In genomic region chr11:56977324-56977723, GRCh38 we compare ENCODE assay signal across 38 cellular contexts. TPM values are rescaled to one million over a fixed set of nuclear protein-coding genes. Genes with fewer than 3 reads are reported as not detected.
"Had no signal": no experiment of that assay in that cellular context is flagged by ENCODE, and none has a peak within 500 bp of the region (broad histone marks: within the 10 kb centered on the region; RNA-seq: fewer than 3 reads in every experiment).

No MANE protein-coding gene starts in this region.

- H3K27me3 ChIP-seq: ascending aorta, cardiac muscle cell had no signal

- H3K36me3 Mint-ChIP-seq: activated CD8-positive, alpha-beta memory T cell treated with anti-CD3 and anti-CD28 coated beads, Interleukin-2, amount 10 ng/mL, durations not matched to agents 7 days and 5 days; activated naive CD4-positive, alpha-beta T cell treated with anti-CD3 and anti-CD28 coated beads, Interleukin-2, amount 10 ng/mL, durations not matched to agents 7 days and 5 days; activated naive CD4-positive, alpha-beta T cell treated with anti-CD3 and anti-CD28 coated beads, Interleukin-2, amount 50 U/mL, for 24 hours; activated naive CD8-positive, alpha-beta T cell; activated naive CD8-positive, alpha-beta T cell treated with anti-CD3 and anti-CD28 coated beads, Interleukin-2, amount 10 ng/mL, durations not matched to agents 7 days and 5 days; brain had no signal

- FAIRE-seq: bronchial epithelial cell, TTC549 had no signal

- H3K9me3 ChIP-seq: ascending aorta had no signal

- H3K4me1 Mint-ChIP-seq: activated B cell treated with CpG ODN at 0.5 μM for 24 hours; activated CD4-positive, alpha-beta memory T cell treated with anti-CD3 and anti-CD28 coated beads, Interleukin-2, amount 10 ng/mL, durations not matched to agents 7 days and 5 days; activated CD4-positive, alpha-beta T cell treated with anti-CD3 and anti-CD28 coated beads for 36 hours; activated CD4-positive, alpha-beta T cell treated with anti-CD3 and anti-CD28 coated beads, Interleukin-2, amount 10 ng/mL, durations not matched to agents 7 days and 5 days; activated CD8-positive, alpha-beta memory T cell treated with anti-CD3 and anti-CD28 coated beads, Interleukin-2, amount 10 ng/mL, durations not matched to agents 7 days and 5 days; activated naive CD4-positive, alpha-beta T cell treated with anti-CD3 and anti-CD28 coated beads, Interleukin-2, amount 10 ng/mL, durations not matched to agents 7 days and 5 days; activated naive CD4-positive, alpha-beta T cell treated with anti-CD3 and anti-CD28 coated beads, Interleukin-2, amount 50 U/mL, for 24 hours; activated naive CD8-positive, alpha-beta T cell treated with anti-CD3 and anti-CD28 coated beads, Interleukin-2, amount 10 ng/mL, durations not matched to agents 7 days and 5 days; activated naive CD8-positive, alpha-beta T cell treated with anti-CD3 and anti-CD28 coated beads, Interleukin-2, amount 50 U/mL, for 24 hours; brain; central memory CD8-positive, alpha-beta T cell had no signal

- H3K36me3 ChIP-seq: ascending aorta, cardiac muscle cell had no signal

- H3K27me3 Mint-ChIP-seq: activated B cell treated with CpG ODN at 0.5 μM for 24 hours; activated CD4-positive, alpha-beta memory T cell treated with anti-CD3 and anti-CD28 coated beads, Interleukin-2, amount 10 ng/mL, durations not matched to agents 7 days and 5 days; activated CD4-positive, alpha-beta T cell treated with anti-CD3 and anti-CD28 coated beads, Interleukin-2, amount 10 ng/mL, durations not matched to agents 7 days and 5 days; activated CD8-positive, alpha-beta memory T cell treated with anti-CD3 and anti-CD28 coated beads, Interleukin-2, amount 10 ng/mL, durations not matched to agents 7 days and 5 days; activated naive CD4-positive, alpha-beta T cell treated with anti-CD3 and anti-CD28 coated beads, Interleukin-2, amount 10 ng/mL, durations not matched to agents 7 days and 5 days; activated naive CD4-positive, alpha-beta T cell treated with anti-CD3 and anti-CD28 coated beads, Interleukin-2, amount 50 U/mL, for 24 hours; activated naive CD8-positive, alpha-beta T cell; activated naive CD8-positive, alpha-beta T cell treated with anti-CD3 and anti-CD28 coated beads, Interleukin-2, amount 10 ng/mL, durations not matched to agents 7 days and 5 days; activated naive CD8-positive, alpha-beta T cell treated with anti-CD3 and anti-CD28 coated beads, Interleukin-2, amount 50 U/mL, for 24 hours; central memory CD8-positive, alpha-beta T cell had no signal

- H3K27ac ChIP-seq: ascending aorta, cardiac muscle cell, VCaP had no signal

- H3K4me3 ChIP-seq: ascending aorta, cardiac muscle cell had no signal

- H3K27ac Mint-ChIP-seq: activated B cell treated with CpG ODN at 0.5 μM for 24 hours; activated CD4-positive, alpha-beta memory T cell treated with anti-CD3 and anti-CD28 coated beads, Interleukin-2, amount 10 ng/mL, durations not matched to agents 7 days and 5 days; activated CD4-positive, alpha-beta T cell treated with anti-CD3 and anti-CD28 coated beads for 36 hours; activated CD4-positive, alpha-beta T cell treated with anti-CD3 and anti-CD28 coated beads, Interleukin-2, amount 10 ng/mL, durations not matched to agents 7 days and 5 days; activated CD8-positive, alpha-beta memory T cell treated with anti-CD3 and anti-CD28 coated beads, Interleukin-2, amount 10 ng/mL, durations not matched to agents 7 days and 5 days; activated CD8-positive, alpha-beta T cell treated with anti-CD3 and anti-CD28 coated beads, Interleukin-2, amount 10 ng/mL, durations not matched to agents 7 days and 5 days; activated naive CD4-positive, alpha-beta T cell treated with anti-CD3 and anti-CD28 coated beads, Interleukin-2, amount 10 ng/mL, durations not matched to agents 7 days and 5 days; activated naive CD4-positive, alpha-beta T cell treated with anti-CD3 and anti-CD28 coated beads, Interleukin-2, amount 50 U/mL, for 24 hours; activated naive CD8-positive, alpha-beta T cell; activated naive CD8-positive, alpha-beta T cell treated with anti-CD3 and anti-CD28 coated beads, Interleukin-2, amount 10 ng/mL, durations not matched to agents 7 days and 5 days; activated naive CD8-positive, alpha-beta T cell treated with anti-CD3 and anti-CD28 coated beads, Interleukin-2, amount 50 U/mL, for 24 hours; activated T-helper 2 cell treated with anti-CD3 and anti-CD28 coated beads, Interferon-gamma antibody, Interleukin-2, Interleukin-4, amounts not matched to agents 10 μg/mL and 5 μg/mL and 100 μg/mL, durations not matched to agents 14 hours and 24 hours and 36 hours; brain; T-helper 1 cell treated with Interleukin-12 subunit alpha and Interleukin-12 subunit beta and Interleukin-4 antibody, amounts not matched to agents 30 μg/mL and 1 μg/mL, for 36 hours; T-helper 2 cell treated with Interferon-gamma antibody and Interleukin-4, amounts not matched to agents 5 μg/mL and 100 μg/mL, for 36 hours had no signal

- ATAC-seq: activated CD4-positive, alpha-beta T cell treated with anti-CD3 and anti-CD28 coated beads for 36 hours; activated CD8-positive, alpha-beta memory T cell treated with anti-CD3 and anti-CD28 coated beads, Interleukin-2, amount 10 ng/mL, durations not matched to agents 7 days and 5 days; activated CD8-positive, alpha-beta T cell treated with anti-CD3 and anti-CD28 coated beads, Interleukin-2, amount 10 ng/mL, durations not matched to agents 7 days and 5 days; activated naive CD8-positive, alpha-beta T cell treated with anti-CD3 and anti-CD28 coated beads, Interleukin-2, amount 50 U/mL, for 24 hours; activated T-cell treated with anti-CD3 and anti-CD28 coated beads, Interleukin-2, amount 50 U/mL, for 4 hours had no signal

- DNase-seq: activated B cell treated with CpG ODN at 0.5 μM for 24 hours; activated CD4-positive, alpha-beta memory T cell treated with anti-CD3 and anti-CD28 coated beads, Interleukin-2, amount 10 ng/mL, durations not matched to agents 7 days and 5 days; activated CD4-positive, alpha-beta T cell treated with anti-CD3 and anti-CD28 coated beads for 1 hour; activated CD4-positive, alpha-beta T cell treated with anti-CD3 and anti-CD28 coated beads for 36 hours; activated CD4-positive, alpha-beta T cell treated with anti-CD3 and anti-CD28 coated beads for 48 hours; activated CD4-positive, alpha-beta T cell treated with anti-CD3 and anti-CD28 coated beads, Interleukin-2, amount 10 ng/mL, durations not matched to agents 7 days and 5 days; activated CD4-positive, alpha-beta T cell treated with anti-CD3 and anti-CD28 coated beads, Interleukin-2, amount 50 U/mL, for 48 hours; activated CD8-positive, alpha-beta memory T cell treated with anti-CD3 and anti-CD28 coated beads for 24 hours; activated CD8-positive, alpha-beta memory T cell treated with anti-CD3 and anti-CD28 coated beads, Interleukin-2, amount 10 ng/mL, durations not matched to agents 7 days and 5 days; activated CD8-positive, alpha-beta memory T cell treated with anti-CD3 and anti-CD28 coated beads, Interleukin-2, amount 50 U/mL, for 48 hours; activated CD8-positive, alpha-beta T cell treated with anti-CD3 and anti-CD28 coated beads, Interleukin-2, amount 10 ng/mL, durations not matched to agents 7 days and 5 days; activated effector memory CD4-positive, alpha-beta T cell treated with Interleukin-2 at 50 U/mL for 16 hours; activated gamma-delta T cell; activated naive CD4-positive, alpha-beta T cell treated with anti-CD3 and anti-CD28 coated beads, Interleukin-2, amount 10 ng/mL, durations not matched to agents 7 days and 5 days; activated naive CD4-positive, alpha-beta T cell treated with Interleukin-2 at 50 U/mL for 16 hours; activated naive CD8-positive, alpha-beta T cell treated with anti-CD3 and anti-CD28 coated beads, Interleukin-2, amount 10 ng/mL, durations not matched to agents 7 days and 5 days; activated naive CD8-positive, alpha-beta T cell treated with anti-CD3 and anti-CD28 coated beads, Interleukin-2, amount 50 U/mL, for 24 hours; activated T-cell treated with anti-CD3 and anti-CD28 coated beads, Interleukin-2, amount 50 U/mL, for 4 hours; amygdala; anterior cingulate cortex; caudate nucleus; cerebellar nuclear complex; T-helper 1 cell; T-helper 2 cell; T-helper 9 cell had no signal

- H3K4me3 Mint-ChIP-seq: activated B cell treated with CpG ODN at 0.5 μM for 24 hours; activated CD4-positive, alpha-beta memory T cell treated with anti-CD3 and anti-CD28 coated beads, Interleukin-2, amount 10 ng/mL, durations not matched to agents 7 days and 5 days; activated CD4-positive, alpha-beta T cell treated with anti-CD3 and anti-CD28 coated beads for 36 hours; activated CD4-positive, alpha-beta T cell treated with anti-CD3 and anti-CD28 coated beads, Interleukin-2, amount 10 ng/mL, durations not matched to agents 7 days and 5 days; activated CD8-positive, alpha-beta memory T cell treated with anti-CD3 and anti-CD28 coated beads, Interleukin-2, amount 10 ng/mL, durations not matched to agents 7 days and 5 days; activated CD8-positive, alpha-beta T cell treated with anti-CD3 and anti-CD28 coated beads, Interleukin-2, amount 10 ng/mL, durations not matched to agents 7 days and 5 days; activated naive CD4-positive, alpha-beta T cell treated with anti-CD3 and anti-CD28 coated beads, Interleukin-2, amount 10 ng/mL, durations not matched to agents 7 days and 5 days; activated naive CD4-positive, alpha-beta T cell treated with anti-CD3 and anti-CD28 coated beads, Interleukin-2, amount 50 U/mL, for 24 hours; activated naive CD8-positive, alpha-beta T cell; activated naive CD8-positive, alpha-beta T cell treated with anti-CD3 and anti-CD28 coated beads, Interleukin-2, amount 10 ng/mL, durations not matched to agents 7 days and 5 days; activated naive CD8-positive, alpha-beta T cell treated with anti-CD3 and anti-CD28 coated beads, Interleukin-2, amount 50 U/mL, for 24 hours; activated T-cell treated with anti-CD3 and anti-CD28 coated beads, Interleukin-2, amount 50 U/mL, for 4 hours; brain; central memory CD8-positive, alpha-beta T cell; T-helper 1 cell treated with Interleukin-12 subunit alpha and Interleukin-12 subunit beta and Interleukin-4 antibody, amounts not matched to agents 30 μg/mL and 1 μg/mL, for 36 hours; T-helper 2 cell treated with Interferon-gamma antibody and Interleukin-4, amounts not matched to agents 5 μg/mL and 100 μg/mL, for 36 hours had no signal

- H3K9me3 Mint-ChIP-seq: activated CD4-positive, alpha-beta memory T cell treated with anti-CD3 and anti-CD28 coated beads, Interleukin-2, amount 10 ng/mL, durations not matched to agents 7 days and 5 days; activated CD4-positive, alpha-beta T cell treated with anti-CD3 and anti-CD28 coated beads, Interleukin-2, amount 10 ng/mL, durations not matched to agents 7 days and 5 days; activated naive CD4-positive, alpha-beta T cell treated with anti-CD3 and anti-CD28 coated beads, Interleukin-2, amount 10 ng/mL, durations not matched to agents 7 days and 5 days; activated naive CD4-positive, alpha-beta T cell treated with anti-CD3 and anti-CD28 coated beads, Interleukin-2, amount 50 U/mL, for 24 hours; activated naive CD8-positive, alpha-beta T cell treated with anti-CD3 and anti-CD28 coated beads, Interleukin-2, amount 10 ng/mL, durations not matched to agents 7 days and 5 days; activated naive CD8-positive, alpha-beta T cell treated with anti-CD3 and anti-CD28 coated beads, Interleukin-2, amount 50 U/mL, for 24 hours; activated T-cell treated with anti-CD3 and anti-CD28 coated beads, Interleukin-2, amount 50 U/mL, for 4 hours; T-helper 1 cell treated with Interleukin-12 subunit alpha and Interleukin-12 subunit beta and Interleukin-4 antibody, amounts not matched to agents 30 μg/mL and 1 μg/mL, for 36 hours; T-helper 2 cell treated with Interferon-gamma antibody and Interleukin-4, amounts not matched to agents 5 μg/mL and 100 μg/mL, for 36 hours had no signal

- H3K4me1 ChIP-seq: ascending aorta had no signal

RNA-seq across cellular contexts. Expression of gene OR5AK2, which starts 11.4 kb away (rescaled TPM):
- total RNA-seq: activated B cell treated with CpG ODN at 0.5 μM for 24 hours; activated CD4-positive, alpha-beta memory T cell treated with anti-CD3 and anti-CD28 coated beads, Interleukin-2, amount 10 ng/mL, durations not matched to agents 7 days and 5 days; activated CD4-positive, alpha-beta T cell treated with anti-CD3 and anti-CD28 coated beads for 36 hours; activated CD4-positive, alpha-beta T cell treated with anti-CD3 and anti-CD28 coated beads, Interleukin-2, amount 10 ng/mL, durations not matched to agents 7 days and 5 days; activated CD8-positive, alpha-beta memory T cell treated with anti-CD3 and anti-CD28 coated beads, Interleukin-2, amount 10 ng/mL, durations not matched to agents 7 days and 5 days; activated CD8-positive, alpha-beta T cell treated with anti-CD3 and anti-CD28 coated beads, Interleukin-2, amount 10 ng/mL, durations not matched to agents 7 days and 5 days; activated naive CD8-positive, alpha-beta T cell treated with anti-CD3 and anti-CD28 coated beads, Interleukin-2, amount 10 ng/mL, durations not matched to agents 7 days and 5 days; activated T-cell treated with anti-CD3 and anti-CD28 coated beads, Interleukin-2, amount 50 U/mL, for 4 hours; activated T-helper 2 cell treated with anti-CD3 and anti-CD28 coated beads, Interferon-gamma antibody, Interleukin-2, Interleukin-4, amounts not matched to agents 10 μg/mL and 5 μg/mL and 100 μg/mL, durations not matched to agents 14 hours and 24 hours and 36 hours; ascending aorta; bronchial epithelial cell; cardiac muscle cell had no signal
- polyA plus RNA-seq: adipose tissue, cardiac muscle cell had no signal
